In genomic region chr9:109905472-109905871, GRCh38 we compare ENCODE assay signal across 22 cellular contexts.
"Had no signal": no experiment of that assay in that cellular context is flagged by ENCODE, and none has a peak within 500 bp of the region (broad histone marks: within the 10 kb centered on the region; RNA-seq: fewer than 3 reads in every experiment).

No MANE protein-coding gene starts in this region.

- ATAC-seq: activated T-cell treated with anti-CD3 and anti-CD28 coated beads, Interleukin-2, amount 50 U/mL, for 4 hours; activated T-helper 17 cell treated with anti-CD3 and anti-CD28 coated beads, Interleukin-2, amount 50 U/mL, for 72 hours; left ventricle myocardium superior; stimulated activated effector memory CD8-positive, alpha-beta T cell treated with anti-CD3 and anti-CD28 coated beads, Interleukin-12 subunit alpha, Interleukin-12 subunit beta, amount 100 ng/mL, for 72 hours; stimulated activated naive CD8-positive, alpha-beta T cell treated with anti-CD3 and anti-CD28 coated beads, Interleukin-15, amount 100 ng/mL, for 72 hours; T-helper 17 cell had no signal

- H3K4me2 ChIP-seq: hepatocyte had no signal

- H3K27ac ChIP-seq: epithelial cell of prostate, hepatocyte, WERI-Rb-1 had no signal

- H3K4me3 ChIP-seq: hepatocyte, skin epidermis, thyroid gland had no signal

- DNase-seq: activated CD4-positive, alpha-beta memory T cell treated with anti-CD3 and anti-CD28 coated beads for 36 hours; activated CD4-positive, alpha-beta T cell treated with anti-CD3 and anti-CD28 coated beads, Interleukin-2, amount 10 ng/mL, durations not matched to agents 24 days and 14 days; activated CD4-positive, CD25-positive, alpha-beta regulatory T cell treated with anti-CD3 and anti-CD28 coated beads, Interleukin-2, amount 50 U/mL, for 72 hours; activated gamma-delta T cell treated with Interleukin-2 at 50 U/mL for 16 hours; activated naive CD4-positive, alpha-beta T cell treated with anti-CD3 and anti-CD28 coated beads, Interleukin-2, amount 50 U/mL, for 16 hours; activated T-cell treated with anti-CD3 and anti-CD28 coated beads, Interleukin-2, amount 50 U/mL, for 4 hours; dermis blood vessel endothelial cell; effector CD4-positive, alpha-beta T cell; islet precursor cell; left ventricle myocardium superior; stimulated activated CD4-positive, alpha-beta T cell treated with anti-CD3 and anti-CD28 coated beads, Interleukin-12 subunit alpha, Interleukin-12 subunit beta, amount 100 ng/mL, for 4 hours; stimulated activated CD4-positive, alpha-beta T cell treated with anti-CD3 and anti-CD28 coated beads, Interleukin-4, amount 100 ng/mL, for 24 hours; stimulated activated naive CD8-positive, alpha-beta T cell treated with anti-CD3 and anti-CD28 coated beads, Interleukin-15, amount 100 ng/mL, for 72 hours; T-helper 17 cell; T1000; thyroid gland; WERI-Rb-1 had no signal

- H3K36me3 ChIP-seq: thyroid gland, WERI-Rb-1 had no signal

- H2AFZ ChIP-seq: hepatocyte had no signal

- H3K9me3 ChIP-seq: thyroid gland had no signal

- H3K27me3 ChIP-seq: hepatocyte, thyroid gland had no signal

- H3K79me2 ChIP-seq: hepatocyte had no signal
